Comparison of ENCODE assay signal across 8 cellular contexts in the genomic region with DNA sequence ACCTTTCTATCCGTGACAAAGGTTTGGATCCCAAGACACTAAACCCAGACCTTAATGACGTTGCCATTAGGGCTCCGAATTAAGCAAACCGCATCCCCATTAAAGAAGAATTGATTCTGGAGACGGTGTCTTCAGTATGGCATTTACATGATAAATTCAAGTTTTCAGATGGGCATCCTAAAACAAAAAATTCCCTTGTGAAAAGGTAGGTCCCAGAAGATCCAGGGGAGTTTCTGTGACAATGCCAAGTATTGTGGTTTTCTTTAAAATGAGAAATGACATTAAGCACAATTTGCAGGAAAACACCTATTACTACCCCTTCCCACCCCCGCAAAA. TPM values are rescaled to one million over a fixed set of nuclear protein-coding genes. Genes with fewer than 3 reads are reported as not detected.
DNase-seq lines count a peak whose midpoint lies in the region; ATAC-seq lines count a peak whose summit lies in the region.

No MANE protein-coding gene starts in this region.

- POLR2A ChIA-PET in activated CD4-positive, alpha-beta memory T cell treated with anti-CD3 and anti-CD28 coated beads for 36 hours (lab: Charles Lee), result interaction anchor here (0.6 to 4.1 kb wide), 29 partner anchors 7 to 212 kb away, joined by 3 to 38 read pairs (median 6); a partner anchor contains a TSS

- H3K4me1 ChIP-seq in HAP-1 (peaks cover 25% of the 10 kb centered on the region), right cardiac atrium (ENCODE audit: control insufficient read depth, insufficient read depth, low read length) (peaks cover 3% of the 10 kb centered on the region), skeletal muscle tissue (ENCODE audit: control insufficient read depth in 3 of 3, insufficient read depth in 3 of 3, low read length in 3 of 3) (peaks cover 27 to 52% (median 46%) of the 10 kb centered on the region in 3 donors)

- in situ Hi-C loops in HAP-1 (cut with MboI; ENCODE audit: low sequenced_read_pairs), result no loop called here

- H3K27me3 Mint-ChIP-seq in activated CD4-positive, alpha-beta memory T cell treated with anti-CD3 and anti-CD28 coated beads for 36 hours, result no peaks in the 10 kb centered on the region

- CTCF ChIA-PET in activated CD4-positive, alpha-beta memory T cell treated with anti-CD3 and anti-CD28 coated beads for 36 hours (lab: Charles Lee), result interaction anchor here (0.7 to 2.9 kb wide), 7 partner anchors 9 to 158 kb away, joined by 3 to 14 read pairs (median 4); no protein-coding TSS in a partner anchor

- H3K4me3 Mint-ChIP-seq in activated CD4-positive, alpha-beta memory T cell treated with anti-CD3 and anti-CD28 coated beads for 36 hours, result peak overlapping the region; percentile 83

- H3K9ac ChIP-seq in skeletal muscle tissue (ENCODE audit: low read depth in 1 of 3, low read length in 3 of 3), result peak overlapping the region; percentile 10 to 70 (median 55)

- WGBS in right cardiac atrium, result 30% methylated on average over 6 of the region's 6 CpGs

- H3K36me3 Mint-ChIP-seq in activated CD4-positive, alpha-beta memory T cell treated with anti-CD3 and anti-CD28 coated beads for 36 hours, result peaks cover 36% of the 10 kb centered on the region

- H3K27me3 ChIP-seq in HAP-1 (ENCODE audit: low read depth), result no peaks in the 10 kb centered on the region
- no peaks in the 10 kb centered on the region for H3K27me3 ChIP-seq in right cardiac atrium (ENCODE audit: control insufficient read depth, insufficient read depth)
- H3K27me3 ChIP-seq in skeletal muscle tissue (ENCODE audit: control insufficient read depth in 3 of 3, insufficient read depth in 3 of 3, low read length in 3 of 3), result no peaks in the 10 kb centered on the region

- peak overlapping the region; percentile 95 for H3K27ac Mint-ChIP-seq in activated CD4-positive, alpha-beta memory T cell treated with anti-CD3 and anti-CD28 coated beads for 36 hours

- H3K36me3 ChIP-seq in HAP-1 (replicated peaks), result peaks cover 28% of the 10 kb centered on the region
- peaks cover 2 to 6% (median 2%) of the 10 kb centered on the region in 3 donors for H3K36me3 ChIP-seq in skeletal muscle tissue (ENCODE audit: control insufficient read depth in 3 of 3, insufficient read depth in 3 of 3, low read length in 3 of 3)

- intact Hi-C loops in activated CD4-positive, alpha-beta memory T cell treated with anti-CD3 and anti-CD28 coated beads for 36 hours (cut with micrococcal nuclease), result loop anchor here (1.0 to 5.0 kb wide), 9 partner anchors 10 to 411 kb away; a partner anchor contains a TSS
- intact Hi-C loops in right cardiac atrium (cut with DNase I), result no loop called here

- H3K4me3 ChIP-seq in HAP-1 (peak overlapping the region; percentile 81), right cardiac atrium (ENCODE audit: low read length) (peak overlapping the region; percentile 19), skeletal muscle tissue (ENCODE audit: low read length in 3 of 3) (peak overlapping the region; percentile 76 to 93 (median 81))

- H3K27ac ChIP-seq in right cardiac atrium (ENCODE audit: low read length) (no peak overlapping the region), skeletal muscle tissue (ENCODE audit: low read depth, low read length) (peak overlapping the region; percentile 91)

- H3K9me3 ChIP-seq in HAP-1, result peaks cover 7% of the 10 kb centered on the region
- no peaks in the 10 kb centered on the region for H3K9me3 ChIP-seq in right cardiac atrium (ENCODE audit: control insufficient read depth, low read length)
- H3K9me3 ChIP-seq in skeletal muscle tissue (ENCODE audit: control insufficient read depth in 3 of 3, low read length in 3 of 3), result no peaks in the 10 kb centered on the region

- ATAC-seq in right cardiac atrium, result no peak
- ATAC-seq in HG02571 (IDR thresholded peaks at IDR 0.05; ENCODE audit: unreplicated experiment), result no peak

- peaks cover 39% of the 10 kb centered on the region for H3K4me1 Mint-ChIP-seq in activated CD4-positive, alpha-beta memory T cell treated with anti-CD3 and anti-CD28 coated beads for 36 hours (ENCODE audit: low read depth)

- H3K9me3 Mint-ChIP-seq in activated CD4-positive, alpha-beta memory T cell treated with anti-CD3 and anti-CD28 coated beads for 36 hours, result no peaks in the 10 kb centered on the region

- DNase-seq in HAP-1 (ENCODE audit: low spot score in 2 of 2), result no peak
- peak; percentile 8 for DNase-seq in activated CD4-positive, alpha-beta memory T cell treated with anti-CD3 and anti-CD28 coated beads for 36 hours
- DNase-seq in right cardiac atrium, result no peak
- DNase-seq in kidney glomerular epithelial cell (lab: John Stamatoyannopoulos, UW), result no peak
- DNase-seq in NCI-H2171 (lab: John Stamatoyannopoulos, UW), result no peak
- DNase-seq in NCI-H2196 treated with DMSO at 0.1 percent for 48 hours (lab: John Stamatoyannopoulos, UW; ENCODE audit: unreplicated experiment), result no peak

RNA-seq across cellular contexts. Expression of a gene that starts 0.7 kb away (rescaled TPM):
- total RNA-seq in activated CD4-positive, alpha-beta memory T cell treated with anti-CD3 and anti-CD28 coated beads for 36 hours, result 100 to 1,000 TPM; 495 to 541 TPM
- 100 to 1,000 TPM; 154 to 201 (median 168) TPM for total RNA-seq in right cardiac atrium
- 128 TPM for polyA plus RNA-seq in right cardiac atrium
- total RNA-seq in skeletal muscle tissue, result 140 TPM

Comparison
In these comparisons a context has a peak if more than half of its experiments do, and no peak if none do; other contexts are left out.
1. H3K4me3 ChIP-seq: peak in every context shown above with its lines; median percentile 81 in HAP-1; 81 in skeletal muscle tissue; 19 in right cardiac atrium.